11 cellular contexts compared by ENCODE assay signal in genomic region chr1:15963968-15964648, GRCh38. TPM values are rescaled to one million over a fixed set of nuclear protein-coding genes. Genes with fewer than 3 reads are reported as not detected.
A peak's percentile ranks its signal among the peaks of the same experiment; 100 is the strongest.
DNase-seq lines count a peak whose midpoint lies in the region; ATAC-seq and TF ChIP-seq lines count a peak whose summit lies in the region.
"Had no signal": no experiment of that assay in that cellular context is flagged by ENCODE, and none has a peak within 500 bp of the region (broad histone marks: within the 10 kb centered on the region; RNA-seq: fewer than 3 reads in every experiment).

No MANE protein-coding gene starts in this region.

- DNase-seq in activated effector memory CD4-positive, alpha-beta T cell treated with anti-CD3 and anti-CD28 coated beads, Interleukin-2, amount 50 U/mL, for 16 hours: peak; percentile 59
- DNase-seq in activated effector memory CD4-positive, alpha-beta T cell treated with Interleukin-2 at 50 U/mL for 16 hours: no peak
- DNase-seq in MV-4-11 (lab: John Stamatoyannopoulos, UW) (peak; percentile 12), superior temporal gyrus (ENCODE audit: extremely low spot score) (peak; percentile 23), gastrocnemius medialis (no peak)
- DNase-seq in central memory CD8-positive, alpha-beta T cell (ENCODE audit: low spot score in 2 of 2): no peak
- DNase-seq: NCI-H1092 had no signal

- TF ChIP-seq CTCF in gastrocnemius medialis (IDR thresholded peaks at IDR 0.05 in 4 of 5, conservative IDR thresholded peaks at IDR 0.05 in 1 of 5): no peak

- peak overlapping the region; percentile 55 for H3K4me3 Mint-ChIP-seq in central memory CD8-positive, alpha-beta T cell

- H3K4me1 ChIP-seq in gastrocnemius medialis: peaks cover 18 to 20% of the 10 kb centered on the region in 2 donors

- H3K9me3 ChIP-seq in gastrocnemius medialis: no peaks in the 10 kb centered on the region
- H3K9me3 ChIP-seq: vagina had no signal

- H3K36me3 ChIP-seq in gastrocnemius medialis: no peaks in the 10 kb centered on the region

- in situ Hi-C loops in gastrocnemius medialis (cut with MboI; ENCODE audit: low sequenced_read_pairs in 4 of 4): loop anchor here in 1 of 4 donors (25.0 kb wide), 1 partner anchor 152 kb away; the partner anchor contains the start of gene UQCRHL

- no peak overlapping the region for H3K4me3 ChIP-seq in gastrocnemius medialis
- H3K4me3 ChIP-seq: vagina had no signal

- intact Hi-C loops in gastrocnemius medialis (cut with DNase I; ENCODE audit: low total_unique reads): no loop called here

- no peak for ATAC-seq in central memory CD8-positive, alpha-beta T cell (replicated peaks; ENCODE audit: extremely low read depth, poor library complexity, severe bottlenecking)
- ATAC-seq in gastrocnemius medialis: no peak
- ATAC-seq in GM18858 (IDR thresholded peaks at IDR 0.05; ENCODE audit: unreplicated experiment): no peak
- no peak for ATAC-seq in GM18873 (IDR thresholded peaks at IDR 0.05; ENCODE audit: low FRiP score, unreplicated experiment)
- ATAC-seq: Panc1 had no signal

- peak overlapping the region in 1 of 4 donors; percentile 12 for H3K27ac ChIP-seq in gastrocnemius medialis
- H3K27ac ChIP-seq: vagina had no signal

- peaks cover 11% of the 10 kb centered on the region for H3K36me3 Mint-ChIP-seq in central memory CD8-positive, alpha-beta T cell (ENCODE audit: insufficient read depth)

- H3K27ac Mint-ChIP-seq in central memory CD8-positive, alpha-beta T cell (ENCODE audit: low read depth): peak overlapping the region; percentile 67

- no peak for TF ChIP-seq POLR2A in gastrocnemius medialis (IDR thresholded peaks at IDR 0.05)

- H3K9me3 Mint-ChIP-seq in central memory CD8-positive, alpha-beta T cell: no peaks in the 10 kb centered on the region

- H3K27me3 Mint-ChIP-seq in central memory CD8-positive, alpha-beta T cell: no peaks in the 10 kb centered on the region

- no peaks in the 10 kb centered on the region for H3K27me3 ChIP-seq in gastrocnemius medialis
- H3K27me3 ChIP-seq: vagina had no signal

- peaks cover 67% of the 10 kb centered on the region for H3K4me1 Mint-ChIP-seq in central memory CD8-positive, alpha-beta T cell

RNA-seq across cellular contexts. Expression of gene ZBTB17, which starts 11.8 kb away (rescaled TPM):
- 10 to 100 TPM; 25.9 to 44.1 (median 31.5) TPM for total RNA-seq in gastrocnemius medialis

RNA-seq across cellular contexts. Expression of gene SRARP, which starts 39.9 kb away (rescaled TPM):
- under 1 TPM in 2 of 4 donors, not detected in 2; 0.10 to 0.19 TPM for total RNA-seq in gastrocnemius medialis
- total RNA-seq: vagina had no signal

RNA-seq across cellular contexts. Expression of gene HSPB7, which starts 53.7 kb away (rescaled TPM):
- total RNA-seq in gastrocnemius medialis: 1,000 to 10,000 TPM in 1 of 4 donors, 100 to 1,000 TPM in 3; 355 to 1,466 (median 716) TPM

RNA-seq across cellular contexts. Expression of gene CLCNKA, which starts 57.7 kb away (rescaled TPM):
- total RNA-seq in gastrocnemius medialis: under 1 TPM in 3 of 4 donors, not detected in 1; 0.64 to 0.94 (median 0.80) TPM

Comparison
In these comparisons a context has a peak if more than half of its experiments do, and no peak if none do; other contexts are left out.
1. DNase-seq: peak in activated effector memory CD4-positive, alpha-beta T cell treated with anti-CD3 and anti-CD28 coated beads, Interleukin-2, amount 50 U/mL, for 16 hours (single experiment), MV-4-11 (single experiment) and superior temporal gyrus (single experiment); none in activated effector memory CD4-positive, alpha-beta T cell treated with Interleukin-2 at 50 U/mL for 16 hours (single experiment), central memory CD8-positive, alpha-beta T cell (0 of 2) and gastrocnemius medialis (0 of 2).